In the genomic region with DNA sequence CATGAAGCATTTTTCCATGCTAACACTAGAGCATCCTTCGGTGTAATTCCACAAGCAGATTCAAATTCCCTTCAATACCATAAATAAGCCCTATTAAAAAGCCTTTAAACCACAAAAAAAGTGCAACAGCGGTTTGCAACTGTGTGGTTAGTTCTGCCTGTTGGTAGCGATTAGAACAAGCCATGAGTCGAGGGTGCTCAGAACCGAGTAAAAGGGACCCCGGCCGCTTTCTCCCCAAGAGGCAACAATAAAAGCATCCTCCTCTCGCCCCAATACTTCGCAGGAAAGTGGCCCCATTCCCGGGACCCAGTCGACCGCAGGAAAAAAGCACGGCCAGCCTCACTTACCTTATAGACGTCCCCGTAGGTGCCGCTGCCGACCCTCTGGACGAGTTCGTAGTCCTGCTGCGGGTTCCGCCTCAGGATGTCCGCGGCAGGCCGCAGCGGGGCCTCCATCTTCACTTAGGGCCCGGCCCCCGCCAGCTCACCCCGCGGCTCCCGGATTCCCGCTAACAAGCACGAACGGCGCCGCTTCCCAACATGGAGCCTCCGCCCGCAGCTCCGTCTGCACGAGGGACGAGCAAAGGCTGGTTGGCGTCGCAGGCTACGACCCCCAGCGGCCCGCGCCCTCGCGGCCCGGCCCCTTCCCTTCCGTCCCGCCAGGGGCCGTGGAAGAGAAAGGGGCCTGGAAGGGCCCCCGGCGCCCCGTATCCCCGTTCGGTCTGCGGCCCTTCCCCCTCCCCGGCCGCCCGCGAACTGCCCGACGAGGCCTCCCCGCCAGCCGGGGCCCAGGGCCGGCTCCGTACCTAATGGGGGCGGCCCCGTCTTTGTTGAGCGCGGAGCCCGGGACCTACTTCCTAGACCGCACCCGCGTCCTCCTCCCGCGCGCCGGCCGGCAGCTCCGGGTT, we compare ENCODE assay signal across 8 cellular contexts. TPM values are rescaled to one million over a fixed set of nuclear protein-coding genes. Genes with fewer than 3 reads are reported as not detected.
DNase-seq lines count a peak whose midpoint lies in the region; ATAC-seq, FAIRE-seq and TF ChIP-seq lines count a peak whose summit lies in the region.

No MANE protein-coding gene starts in this region.

- H3K4me1 Mint-ChIP-seq in naive thymus-derived CD8-positive, alpha-beta T cell, result peaks cover 18 to 55% (median 51%) of the 10 kb centered on the region in 4 donors

- TF ChIP-seq CTCF in A673 (conservative IDR thresholded peaks at IDR 0.05; ENCODE audit: low read depth, low read length), result no peak
- TF ChIP-seq CTCF in fibroblast of lung (conservative IDR thresholded peaks at IDR 0.05 in 1 of 2, IDR thresholded peaks at IDR 0.05 in 1 of 2; ENCODE audit: low read depth in 1 of 2, low read length in 2 of 2), result no peak
- no peak for TF ChIP-seq CTCF in upper lobe of right lung (IDR thresholded peaks at IDR 0.05)

- H3K9ac ChIP-seq in fibroblast of lung (ENCODE audit: insufficient read depth, low read length), result peak overlapping the region; percentile 86

- peak overlapping the region; percentile 63 to 94 (median 86) for H3K27ac Mint-ChIP-seq in naive thymus-derived CD8-positive, alpha-beta T cell

- H2AFZ ChIP-seq in fibroblast of lung (ENCODE audit: low read length), result no peak overlapping the region

- ATAC-seq in HG02852 (IDR thresholded peaks at IDR 0.05; ENCODE audit: unreplicated experiment) (peak; percentile 25), upper lobe of right lung (peak; percentile 40)
- no peak for ATAC-seq in naive thymus-derived CD8-positive, alpha-beta T cell

- H3K36me3 ChIP-seq in A673 (ENCODE audit: insufficient read depth, low read length, poor library complexity, severe bottlenecking) (no peaks in the 10 kb centered on the region), fibroblast of lung (ENCODE audit: control insufficient read depth, insufficient read depth, low read length) (no peaks in the 10 kb centered on the region), upper lobe of right lung (peaks cover 2% of the 10 kb centered on the region)

- H3K9me3 ChIP-seq in A673 (ENCODE audit: low read depth, low read length, poor library complexity, severe bottlenecking) (no peaks in the 10 kb centered on the region), fibroblast of lung (ENCODE audit: control insufficient read depth, insufficient read depth, low read depth, low read length) (no peaks in the 10 kb centered on the region), upper lobe of right lung (no peaks in the 10 kb centered on the region)

- CTCF ChIA-PET in A673 (lab: Charles Lee), result interaction anchor here (0.6 to 1.3 kb wide), 4 partner anchors 121 to 231 kb away, joined by 3 to 6 read pairs (median 4); no protein-coding TSS in a partner anchor

- no peaks in the 10 kb centered on the region for H3K9me3 Mint-ChIP-seq in naive thymus-derived CD8-positive, alpha-beta T cell

- no peaks in the 10 kb centered on the region for H4K20me1 ChIP-seq in fibroblast of lung (ENCODE audit: control insufficient read depth, extremely low read depth, insufficient read depth, low read length)

- POLR2A ChIA-PET in A673 (lab: Charles Lee; ENCODE audit: low non-redundant PET), result interaction anchor here (0.5 kb wide), 1 partner anchor 13 kb away, joined by 3 read pairs; no protein-coding TSS in a partner anchor
- POLR2A ChIA-PET in naive thymus-derived CD8-positive, alpha-beta T cell (lab: Charles Lee), result interaction anchor here (0.5 to 1.6 kb wide), 7 partner anchors 13 to 897 kb away, joined by 3 to 8 read pairs (median 3); partner anchors contain the start of genes DMAC2L, L2HGDH and NEMF

- H3K27me3 Mint-ChIP-seq in naive thymus-derived CD8-positive, alpha-beta T cell, result no peaks in the 10 kb centered on the region

- H3K4me1 ChIP-seq in A673 (ENCODE audit: insufficient read depth, low read length, poor library complexity, severe bottlenecking) (peaks cover 18% of the 10 kb centered on the region), fibroblast of lung (ENCODE audit: control insufficient read depth, extremely low read depth, insufficient read depth, low read length) (peaks cover 19% of the 10 kb centered on the region), upper lobe of right lung (peaks cover 43% of the 10 kb centered on the region)

- BruUV-seq in A673 (replicated peaks; lab: Mats Ljungman, UMichigan), result no TSS peak

- intact Hi-C loops in A673 (cut with micrococcal nuclease; ENCODE audit: unreplicated experiment) (loop anchor here (1.0 to 5.0 kb wide), 6 partner anchors 190 to 897 kb away; partner anchors contain the start of gene DNAAF2), upper lobe of right lung (cut with DNase I) (loop anchor here (10.0 kb wide), 1 partner anchor 207 kb away; no protein-coding TSS in a partner anchor)

- FAIRE-seq in GM12891 (lab: Jason Lieb, UNC), result peak; percentile 41

- peaks cover 53% of the 10 kb centered on the region for H3K79me2 ChIP-seq in fibroblast of lung (ENCODE audit: control insufficient read depth, insufficient read depth, low read length)

- H3K4me3 ChIP-seq in A673 (ENCODE audit: low read depth, low read length, poor library complexity, severe bottlenecking) (peak overlapping the region; percentile 91), fibroblast of lung (replicated peaks in 1 of 4; ENCODE audit: control extremely low read depth in 1 of 4, insufficient read depth in 1 of 4, low read depth in 3 of 4, low read length in 4 of 4) (peak overlapping the region; percentile 47 to 97 (median 72)), upper lobe of right lung (peak overlapping the region; percentile 96)

- DNase-seq in A673 (ENCODE audit: low spot score) (peak; percentile 65), GM12891 (ENCODE audit: insufficient read length, low spot score) (no peak), NCI-H2107 (lab: John Stamatoyannopoulos, UW) (peak; percentile 54), activated T-helper 1 cell treated with Interleukin-2 at 50 U/mL for 16 hours (ENCODE audit: low read depth) (peak; percentile 12), fibroblast of lung (ENCODE audit: low read depth in 2 of 2) (peak; percentile 41 to 55), upper lobe of right lung (peak; percentile 81)
- peak in 4 of 10 donors; percentile 2 to 21 (median 18) for DNase-seq in naive thymus-derived CD8-positive, alpha-beta T cell

- H3K27me3 ChIP-seq in A673 (replicated peaks; ENCODE audit: insufficient read depth, low read depth, low read length, poor library complexity), result no peaks in the 10 kb centered on the region
- no peaks in the 10 kb centered on the region for H3K27me3 ChIP-seq in fibroblast of lung (ENCODE audit: control insufficient read depth, insufficient read depth, low read length)
- H3K27me3 ChIP-seq in upper lobe of right lung, result no peaks in the 10 kb centered on the region

- H3K27ac ChIP-seq in A673 (ENCODE audit: low read depth, low read length, poor library complexity, severe bottlenecking), result peak overlapping the region; percentile 90
- H3K27ac ChIP-seq in fibroblast of lung (ENCODE audit: insufficient read depth, low read length), result peak overlapping the region; percentile 88
- H3K27ac ChIP-seq in upper lobe of right lung, result peak overlapping the region; percentile 96

- H3K4me3 Mint-ChIP-seq in naive thymus-derived CD8-positive, alpha-beta T cell, result peak overlapping the region; percentile 88 to 95 (median 90)

- H3K36me3 Mint-ChIP-seq in naive thymus-derived CD8-positive, alpha-beta T cell, result peaks cover 0 to 8% (median 1%) of the 10 kb centered on the region in 3 donors

- TF ChIP-seq POLR2A in GM12891 (IDR thresholded peaks at IDR 0.05; ENCODE audit: low read depth, low read length), result no peak

- H3K4me2 ChIP-seq in fibroblast of lung (ENCODE audit: extremely low read depth, insufficient read depth, low read length), result peak overlapping the region; percentile 96

TF ChIP-seq in GM12891, 5 proteins besides CTCF, POLR2A, EP300 and RAD21:
- TF ChIP-seq PAX5 (IDR thresholded peaks at IDR 0.05; ENCODE audit: insufficient read depth, low read length, severe bottlenecking) (no peak), POU2F2 (IDR thresholded peaks at IDR 0.05; ENCODE audit: low read depth, low read length) (peak; percentile 32; the same call in 1 of the 2 replicates)

RNA-seq across cellular contexts. Expression of gene MAP4K5, which starts 0.5 kb away (rescaled TPM):
- 57.9 and 58.9 TPM in 2 replicates for total RNA-seq in A673 (2021)
- polyA plus RNA-seq in GM12891 (2012; ENCODE audit: low read depth, missing spikeins), result 7.8 TPM
- 40.6 and 41.1 TPM in 2 replicates for total RNA-seq in fibroblast of lung
- polyA plus RNA-seq in fibroblast of lung, result 26.3 and 39.4 TPM in 2 replicates
- 22.2 and 32.0 TPM in 2 replicates for polyA plus RNA-seq in fibroblast of lung (2012)
- polyA minus RNA-seq in fibroblast of lung (ENCODE audit: low replicate concordance), result 3.5 and 3.8 TPM in 2 replicates
- total RNA-seq in naive thymus-derived CD8-positive, alpha-beta T cell, result 10 to 100 TPM; 51.1 to 55.5 TPM
- polyA plus RNA-seq in naive thymus-derived CD8-positive, alpha-beta T cell, result 10 to 100 TPM; 12.1 to 20.4 (median 17.2) TPM
- 46.3 TPM for total RNA-seq in upper lobe of right lung

RNA-seq across cellular contexts. Expression of gene ATL1, which starts 28.1 kb away (rescaled TPM):
- total RNA-seq in A673 (2021) (9.8 and 11.4 TPM in 2 replicates), fibroblast of lung (6.9 and 16.2 TPM in 2 replicates), upper lobe of right lung (5.9 TPM)
- 0.37 TPM for polyA plus RNA-seq in GM12891 (2012; ENCODE audit: low read depth, missing spikeins)
- polyA plus RNA-seq in fibroblast of lung, result 14.3 and 14.9 TPM in 2 replicates
- 8.8 and 10.0 TPM in 2 replicates for polyA plus RNA-seq in fibroblast of lung (2012)
- polyA minus RNA-seq in fibroblast of lung (ENCODE audit: low replicate concordance), result 1.5 and 29.3 TPM in 2 replicates
- total RNA-seq in naive thymus-derived CD8-positive, alpha-beta T cell, result 1 to 10 TPM; 3.1 to 3.6 TPM
- 1 to 10 TPM; 3.9 to 7.1 (median 5.2) TPM for polyA plus RNA-seq in naive thymus-derived CD8-positive, alpha-beta T cell

Comparison
In these comparisons a context has a peak if more than half of its experiments do, and no peak if none do; other contexts are left out.
1. ATAC-seq: peak in HG02852 (single experiment) and upper lobe of right lung (single experiment); none in naive thymus-derived CD8-positive, alpha-beta T cell (0 of 2).
2. Peak in every context shown above with its lines, with median percentiles within 50 percentile points of each other: H3K27ac ChIP-seq and H3K4me3 ChIP-seq.